29 cellular contexts compared by ENCODE assay signal in the genomic region with DNA sequence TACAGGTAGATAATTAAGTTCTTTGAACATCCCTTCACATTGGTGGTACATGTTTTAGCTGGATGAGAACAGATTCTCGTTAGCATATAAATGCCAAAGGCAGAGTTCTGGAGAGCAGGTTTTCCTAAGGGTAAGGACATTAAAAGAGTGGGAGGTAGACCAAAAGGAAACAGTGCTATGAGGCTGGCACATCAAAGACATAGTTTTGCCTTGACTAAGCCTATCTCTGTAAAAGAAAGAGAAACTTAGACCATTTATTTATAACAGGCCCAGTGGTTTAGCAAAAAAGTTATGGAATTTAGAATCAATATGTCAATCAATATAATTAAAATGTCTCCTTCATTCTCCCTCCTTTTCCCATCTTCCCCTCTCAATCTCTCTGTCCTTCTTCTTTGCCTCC.
DNase-seq lines count a peak whose midpoint lies in the region; ATAC-seq and TF ChIP-seq lines count a peak whose summit lies in the region.
"Had no signal": no experiment of that assay in that cellular context is flagged by ENCODE, and none has a peak within 500 bp of the region (broad histone marks: within the 10 kb centered on the region; RNA-seq: fewer than 3 reads in every experiment).

No MANE protein-coding gene starts in this region.

- H3K36me3 Mint-ChIP-seq in activated CD4-positive, alpha-beta T cell treated with anti-CD3 and anti-CD28 coated beads, Interleukin-2, amount 10 ng/mL, durations not matched to agents 24 days and 14 days (ENCODE audit: low read depth) = peaks cover 7% of the 10 kb centered on the region
- no peaks in the 10 kb centered on the region for H3K36me3 Mint-ChIP-seq in stimulated activated memory B cell treated with anti-CD40 and anti-IgM and Interleukin-4, amounts not matched to agents 10 μg/mL and 1 μg/mL and 100 μg/mL, for 72 hours
- H3K36me3 Mint-ChIP-seq: CD8-positive, alpha-beta T cell had no signal

- in situ Hi-C loops in IMR-90 (cut with MboI; ENCODE audit: low sequenced_read_pairs) = no loop called here

- H3K27ac ChIP-seq in IMR-90 (ENCODE audit: insufficient read depth, low read length) (no peak overlapping the region), caudate nucleus (ENCODE audit: low read depth, low read length) (no peak overlapping the region)
- H3K27ac ChIP-seq: coronary artery, esophagus squamous epithelium, gastroesophageal sphincter, pancreas, right atrium auricular region, SJSA1, stomach had no signal

- TF ChIP-seq CTCF in IMR-90 (conservative IDR thresholded peaks at IDR 0.05; ENCODE audit: low read depth, low read length) = no peak

- no peak overlapping the region for H3K18ac ChIP-seq in IMR-90 (ENCODE audit: low read depth, low read length)

- no peak overlapping the region for H2AK5ac ChIP-seq in IMR-90 (ENCODE audit: low read depth, low read length)

- H4K5ac ChIP-seq in IMR-90 (ENCODE audit: low read depth, low read length) = no peak overlapping the region

- H3K9me1 ChIP-seq in IMR-90 (ENCODE audit: insufficient read depth, low read length) = no peaks in the 10 kb centered on the region

- peak overlapping the region; percentile 10 for H3K27ac Mint-ChIP-seq in activated CD4-positive, alpha-beta T cell treated with anti-CD3 and anti-CD28 coated beads, Interleukin-2, amount 10 ng/mL, durations not matched to agents 24 days and 14 days
- H3K27ac Mint-ChIP-seq in stimulated activated memory B cell treated with anti-CD40 and anti-IgM and Interleukin-4, amounts not matched to agents 10 μg/mL and 1 μg/mL and 100 μg/mL, for 72 hours = peak overlapping the region; percentile 4
- H3K27ac Mint-ChIP-seq: activated CD8-positive, alpha-beta memory T cell treated with anti-CD3 and anti-CD28 coated beads, Interleukin-2, amount 10 ng/mL, durations not matched to agents 7 days and 5 days; CD8-positive, alpha-beta T cell had no signal

- H2BK15ac ChIP-seq in IMR-90 (ENCODE audit: low read depth, low read length) = no peak overlapping the region

- intact Hi-C loops in activated CD4-positive, alpha-beta T cell treated with anti-CD3 and anti-CD28 coated beads, Interleukin-2, amount 10 ng/mL, durations not matched to agents 24 days and 14 days (cut with micrococcal nuclease) = no loop called here
- intact Hi-C loops in IMR-90 (cut with micrococcal nuclease) = no loop called here

- H3K4me1 Mint-ChIP-seq in activated CD4-positive, alpha-beta T cell treated with anti-CD3 and anti-CD28 coated beads, Interleukin-2, amount 10 ng/mL, durations not matched to agents 24 days and 14 days = peaks cover 27% of the 10 kb centered on the region
- peaks cover 30% of the 10 kb centered on the region for H3K4me1 Mint-ChIP-seq in stimulated activated memory B cell treated with anti-CD40 and anti-IgM and Interleukin-4, amounts not matched to agents 10 μg/mL and 1 μg/mL and 100 μg/mL, for 72 hours

- H2BK120ac ChIP-seq in IMR-90 (ENCODE audit: low read depth, low read length) = no peak overlapping the region

- peak; percentile 42; the same call in 1 of the 2 replicates for ATAC-seq in IMR-90 (ENCODE audit: low read depth)
- ATAC-seq in stimulated activated memory B cell treated with anti-CD40 and anti-IgM and Interleukin-4, amounts not matched to agents 10 μg/mL and 1 μg/mL and 100 μg/mL, for 72 hours = no peak
- ATAC-seq: activated CD8-positive, alpha-beta memory T cell treated with anti-CD3 and anti-CD28 coated beads, Interleukin-2, amount 10 ng/mL, durations not matched to agents 7 days and 5 days; CD8-positive, alpha-beta T cell; gastroesophageal sphincter; left ventricle myocardium superior; naive thymus-derived CD4-positive, alpha-beta T cell; Panc1; pancreas had no signal

- no TSS peak for BruUV-seq in IMR-90 (replicated peaks; lab: Mats Ljungman, UMichigan)

- no peak overlapping the region for H3K23ac ChIP-seq in IMR-90 (ENCODE audit: low read depth, low read length)

- no peaks in the 10 kb centered on the region for H3K27me3 Mint-ChIP-seq in activated CD4-positive, alpha-beta T cell treated with anti-CD3 and anti-CD28 coated beads, Interleukin-2, amount 10 ng/mL, durations not matched to agents 24 days and 14 days
- H3K27me3 Mint-ChIP-seq in stimulated activated memory B cell treated with anti-CD40 and anti-IgM and Interleukin-4, amounts not matched to agents 10 μg/mL and 1 μg/mL and 100 μg/mL, for 72 hours = no peaks in the 10 kb centered on the region
- H3K27me3 Mint-ChIP-seq: activated CD8-positive, alpha-beta memory T cell treated with anti-CD3 and anti-CD28 coated beads, Interleukin-2, amount 10 ng/mL, durations not matched to agents 7 days and 5 days; naive thymus-derived CD4-positive, alpha-beta T cell had no signal

- H2BK5ac ChIP-seq in IMR-90 (ENCODE audit: low read depth, low read length, poor library complexity, severe bottlenecking) = no peak overlapping the region

- no peaks in the 10 kb centered on the region for H3K27me3 ChIP-seq in IMR-90 (ENCODE audit: control insufficient read depth, insufficient read depth, low read length)
- H3K27me3 ChIP-seq: esophagus squamous epithelium, gastroesophageal sphincter, right atrium auricular region, SJSA1, stomach, tibial artery had no signal

- H3K9me3 Mint-ChIP-seq in activated CD4-positive, alpha-beta T cell treated with anti-CD3 and anti-CD28 coated beads, Interleukin-2, amount 10 ng/mL, durations not matched to agents 24 days and 14 days = peaks cover 20% of the 10 kb centered on the region
- H3K9me3 Mint-ChIP-seq in stimulated activated memory B cell treated with anti-CD40 and anti-IgM and Interleukin-4, amounts not matched to agents 10 μg/mL and 1 μg/mL and 100 μg/mL, for 72 hours = no peaks in the 10 kb centered on the region

- POLR2A ChIA-PET in IMR-90 (lab: Charles Lee; ENCODE audit: unreplicated experiment) = no interaction called here

- no peak for TF ChIP-seq RAD21 in IMR-90 (IDR thresholded peaks at IDR 0.05; ENCODE audit: low read length)

- no peak overlapping the region for H2AFZ ChIP-seq in IMR-90 (replicated peaks; ENCODE audit: low read length, poor library complexity)

- H3K14ac ChIP-seq in IMR-90 (replicated peaks; ENCODE audit: low read depth, low read length) = no peak overlapping the region

- H3K36me3 ChIP-seq in IMR-90 (ENCODE audit: control insufficient read depth, insufficient read depth, low read length) = no peaks in the 10 kb centered on the region
- H3K36me3 ChIP-seq: esophagus squamous epithelium, gastroesophageal sphincter, pancreas, right atrium auricular region, SJSA1, stomach, tibial artery had no signal

- no peaks in the 10 kb centered on the region for H4K20me1 ChIP-seq in IMR-90 (ENCODE audit: insufficient read depth, low read length)

- no peaks in the 10 kb centered on the region for H3K79me1 ChIP-seq in IMR-90 (ENCODE audit: low read depth in 1 of 2, low read length in 2 of 2)

- H3K4ac ChIP-seq in IMR-90 (ENCODE audit: low read depth, low read length) = no peak overlapping the region

- no peak overlapping the region for H3K4me2 ChIP-seq in IMR-90 (ENCODE audit: low read depth, low read length)

- H4K8ac ChIP-seq in IMR-90 (ENCODE audit: low read depth in 2 of 2, low read length in 2 of 2) = no peak overlapping the region

- H3K4me3 Mint-ChIP-seq in activated CD4-positive, alpha-beta T cell treated with anti-CD3 and anti-CD28 coated beads, Interleukin-2, amount 10 ng/mL, durations not matched to agents 24 days and 14 days = no peak overlapping the region
- H3K4me3 Mint-ChIP-seq in stimulated activated memory B cell treated with anti-CD40 and anti-IgM and Interleukin-4, amounts not matched to agents 10 μg/mL and 1 μg/mL and 100 μg/mL, for 72 hours = no peak overlapping the region
- H3K4me3 Mint-ChIP-seq: activated CD8-positive, alpha-beta memory T cell treated with anti-CD3 and anti-CD28 coated beads, Interleukin-2, amount 10 ng/mL, durations not matched to agents 7 days and 5 days; CD8-positive, alpha-beta T cell; naive thymus-derived CD4-positive, alpha-beta T cell had no signal

- peaks cover 1% of the 10 kb centered on the region; the same call in 1 of the 2 replicates for H3K4me1 ChIP-seq in IMR-90 (ENCODE audit: control insufficient read depth, insufficient read depth, low read length)
- H3K4me1 ChIP-seq: esophagus squamous epithelium, gastroesophageal sphincter, pancreas, right atrium auricular region had no signal

- H3K4me3 ChIP-seq in IMR-90 (ENCODE audit: insufficient read depth, low read depth, low read length) = no peak overlapping the region
- H3K4me3 ChIP-seq: coronary artery, esophagus squamous epithelium, gastroesophageal sphincter, pancreas, right atrium auricular region, SJSA1, stomach, tibial artery had no signal

- no peaks in the 10 kb centered on the region for H3K9me3 ChIP-seq in IMR-90 (ENCODE audit: control insufficient read depth, insufficient read depth, low read length)
- H3K9me3 ChIP-seq: esophagus squamous epithelium, gastroesophageal sphincter, pancreas, right atrium auricular region, SJSA1, stomach, tibial artery had no signal

- no peak overlapping the region for H2BK20ac ChIP-seq in IMR-90 (ENCODE audit: low read depth, low read length)

- no peak overlapping the region for H4K91ac ChIP-seq in IMR-90 (ENCODE audit: insufficient read depth, low read depth, low read length)

- dilution Hi-C loops in IMR-90 (cut with HindIII; ENCODE audit: low sequenced_read_pairs, unreplicated experiment) = no loop called here

- no peak overlapping the region for H2AK9ac ChIP-seq in IMR-90 (replicated peaks; ENCODE audit: low read depth, low read length, poor library complexity)

- H3K9ac ChIP-seq in IMR-90 (ENCODE audit: low read depth, low read length) = no peak overlapping the region

- no peak overlapping the region for H3K56ac ChIP-seq in IMR-90 (ENCODE audit: extremely low read depth, insufficient read depth, low read length)

- TF ChIP-seq POLR2A in IMR-90 (IDR thresholded peaks at IDR 0.05; ENCODE audit: low read depth, low read length) = no peak

- CTCF ChIA-PET in IMR-90 (lab: Yijun Ruan, JAX) = no interaction called here

- no peak for DNase-seq in activated CD4-positive, alpha-beta T cell treated with anti-CD3 and anti-CD28 coated beads, Interleukin-2, amount 10 ng/mL, durations not matched to agents 24 days and 14 days
- DNase-seq in activated CD4-positive, alpha-beta T cell treated with anti-CD3 and anti-CD28 coated beads, Interleukin-2, amount 50 U/mL, for 4 hours = no peak
- DNase-seq in IMR-90 (peak; percentile 35), astrocyte of the hippocampus (ENCODE audit: low read depth, low spot score) (peak; percentile 53), caudate nucleus (lab: John Stamatoyannopoulos, UW) (no peak), NCI-H1436 treated with DMSO at 0.1 percent for 48 hours (lab: John Stamatoyannopoulos, UW) (no peak)
- DNase-seq in activated CD8-positive, alpha-beta memory T cell treated with anti-CD3 and anti-CD28 coated beads, Interleukin-2, amount 50 U/mL, for 4 hours = no peak
- DNase-seq: activated CD8-positive, alpha-beta memory T cell treated with anti-CD3 and anti-CD28 coated beads, Interleukin-2, amount 10 ng/mL, durations not matched to agents 7 days and 5 days; CD8-positive, alpha-beta T cell; DMS153; esophagus squamous epithelium; GDM1; H7; hippocampal formation; left ventricle myocardium superior; naive thymus-derived CD4-positive, alpha-beta T cell; NCI-H187 treated with DMSO at 0.1 percent for 48 hours; NCI-H524 treated with DMSO at 0.1 percent for 48 hours; pancreas; stimulated activated CD4-positive, alpha-beta T cell treated with anti-CD3 and anti-CD28 coated beads, Interleukin-12 subunit alpha, Interleukin-12 subunit beta, amount 100 ng/mL, for 4 hours; stimulated activated CD4-positive, alpha-beta T cell treated with anti-CD3 and anti-CD28 coated beads, Interleukin-4, amount 100 ng/mL, for 4 hours; stomach; tibial artery had no signal

- WGBS in IMR-90 (ENCODE audit: extremely low coverage in 2 of 2, insufficient read length in 1 of 2), 2 experiments = no CpG with 5 or more reads among the region's 1 CpG

Comparison
In these comparisons a context has a peak if more than half of its experiments do, and no peak if none do; other contexts are left out.
1. DNase-seq: peak in IMR-90 (single experiment) and astrocyte of the hippocampus (single experiment); none in activated CD4-positive, alpha-beta T cell treated with anti-CD3 and anti-CD28 coated beads, Interleukin-2, amount 10 ng/mL, durations not matched to agents 24 days and 14 days (single experiment), activated CD4-positive, alpha-beta T cell treated with anti-CD3 and anti-CD28 coated beads, Interleukin-2, amount 50 U/mL, for 4 hours (0 of 2), activated CD8-positive, alpha-beta memory T cell treated with anti-CD3 and anti-CD28 coated beads, Interleukin-2, amount 50 U/mL, for 4 hours (single experiment), caudate nucleus (0 of 61) and NCI-H1436 treated with DMSO at 0.1 percent for 48 hours (single experiment).